11 cellular contexts compared by ENCODE assay signal in the genomic region with DNA sequence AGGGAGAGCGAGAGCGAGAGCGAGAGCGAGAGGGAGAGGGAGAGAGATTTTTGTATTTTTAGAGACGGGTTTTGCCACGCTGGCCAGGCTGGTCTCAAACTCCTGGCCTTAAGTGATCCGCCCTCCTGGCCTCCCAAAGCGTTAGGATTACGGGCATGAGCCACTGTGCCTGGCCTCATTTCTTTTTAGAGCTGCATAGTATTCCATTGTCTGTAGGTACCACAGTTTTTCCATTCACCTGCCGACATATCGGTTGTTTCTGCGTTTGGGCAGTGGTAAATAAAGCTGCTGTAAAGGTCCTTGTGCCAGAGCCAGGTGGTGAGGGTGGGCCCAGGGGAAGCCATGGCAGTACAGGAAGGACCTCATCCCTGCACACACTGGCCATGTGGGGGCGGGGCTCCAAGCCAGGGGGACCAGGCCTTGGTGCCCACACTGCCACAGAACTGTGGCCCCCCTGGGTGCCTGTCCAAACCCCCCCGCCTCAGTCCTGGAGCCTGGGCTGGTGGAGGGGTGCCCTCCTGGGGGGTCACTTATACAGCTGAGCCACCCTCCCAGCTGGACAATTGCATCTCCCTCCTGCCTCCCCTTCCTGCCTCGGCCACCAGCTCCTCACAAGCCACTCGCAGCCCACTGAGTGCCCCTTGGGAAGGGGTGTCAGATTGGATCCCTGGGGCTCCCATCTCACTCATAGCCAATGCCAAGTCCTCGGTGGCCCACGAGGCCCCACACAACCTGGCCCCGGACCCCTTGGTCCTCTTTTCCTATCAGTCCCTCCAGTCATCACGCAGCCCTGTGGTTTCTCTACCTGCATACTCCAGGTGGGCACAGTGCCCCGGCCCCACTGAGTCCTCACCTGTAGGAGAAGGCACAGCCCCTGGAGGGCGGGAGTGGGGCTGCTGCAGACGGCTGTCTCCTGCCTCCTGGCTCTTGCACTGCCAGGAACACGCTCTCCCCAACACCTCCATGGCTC. TPM values are rescaled to one million over a fixed set of nuclear protein-coding genes. Genes with fewer than 3 reads are reported as not detected.
DNase-seq lines count a peak whose midpoint lies in the region; ATAC-seq, FAIRE-seq and TF ChIP-seq lines count a peak whose summit lies in the region.
"Had no signal": no experiment of that assay in that cellular context is flagged by ENCODE, and none has a peak within 500 bp of the region (broad histone marks: within the 10 kb centered on the region; RNA-seq: fewer than 3 reads in every experiment).

No MANE protein-coding gene starts in this region.

- intact Hi-C loops in right cardiac atrium (cut with DNase I) (loop anchor here in 1 of 4 donors (5.0 kb wide), 1 partner anchor 35 kb away; a partner anchor contains a TSS), left ventricle myocardium superior (cut with micrococcal nuclease) (no loop called here), HepG2 (cut with micrococcal nuclease; ENCODE audit: unreplicated experiment) (loop anchor here (5.0 to 10.0 kb wide), 2 partner anchors 65 to 93 kb away; no protein-coding TSS in a partner anchor), upper lobe of right lung (cut with DNase I) (no loop called here)
- intact Hi-C loops in activated CD4-positive, alpha-beta memory T cell treated with anti-CD3 and anti-CD28 coated beads for 36 hours (cut with micrococcal nuclease): no loop called here

- ATAC-seq in right cardiac atrium: no peak
- ATAC-seq in left ventricle myocardium superior: no peak
- no peak for ATAC-seq in HepG2
- ATAC-seq in upper lobe of right lung: no peak
- no peak for ATAC-seq in GM18519 (IDR thresholded peaks at IDR 0.05; ENCODE audit: low FRiP score, unreplicated experiment)

- H3K4me3 ChIP-seq in right cardiac atrium (ENCODE audit: low read length): no peak overlapping the region
- H3K4me3 ChIP-seq in HepG2 (replicated peaks in 1 of 3; ENCODE audit: insufficient read depth in 1 of 3, low read depth in 2 of 3, low read length in 3 of 3): no peak overlapping the region
- no peak overlapping the region for H3K4me3 ChIP-seq in upper lobe of right lung

- BruUV-seq in HepG2 (replicated peaks; lab: Mats Ljungman, UMichigan): TSS peak; percentile 70

- no peaks in the 10 kb centered on the region for H4K20me1 ChIP-seq in HepG2 (ENCODE audit: insufficient read depth, low read length)

- FAIRE-seq in HepG2 (lab: Jason Lieb, UNC): no peak
- FAIRE-seq: TTC549 had no signal

- no peaks in the 10 kb centered on the region for H3K27me3 Mint-ChIP-seq in activated CD4-positive, alpha-beta memory T cell treated with anti-CD3 and anti-CD28 coated beads for 36 hours

- H3K36me3 ChIP-seq in HepG2 (replicated peaks in 1 of 2; ENCODE audit: control insufficient read depth in 1 of 2, insufficient read depth in 2 of 2, low read length in 2 of 2) (peaks cover 4 to 7% of the 10 kb centered on the region in 2 experiments), upper lobe of right lung (peaks cover 6% of the 10 kb centered on the region)

- no peak overlapping the region for H3K27ac ChIP-seq in right cardiac atrium (ENCODE audit: low read length)
- H3K27ac ChIP-seq in HepG2 (ENCODE audit: extremely low read length, insufficient read depth, low read length): no peak overlapping the region
- H3K27ac ChIP-seq in upper lobe of right lung: no peak overlapping the region

- in situ Hi-C loops in HepG2 (cut with HindIII; ENCODE audit: extremely low pct_ligation_motif_present, low pct_unique_long_range_greater_than_20kb): no loop called here

- CTCF ChIA-PET in activated CD4-positive, alpha-beta memory T cell treated with anti-CD3 and anti-CD28 coated beads for 36 hours (lab: Charles Lee): no interaction called here
- CTCF ChIA-PET in HepG2 (lab: Yijun Ruan, JAX; ENCODE audit: low intra/inter-chr PET ratio, low total read pairs): no interaction called here

- POLR2A ChIA-PET in activated CD4-positive, alpha-beta memory T cell treated with anti-CD3 and anti-CD28 coated beads for 36 hours (lab: Charles Lee): interaction anchor here (1.5 kb wide), 1 partner anchor 22 kb away, joined by 4 read pairs; a partner anchor contains a TSS
- POLR2A ChIA-PET in HepG2 (lab: Yijun Ruan, JAX): interaction anchor here (0.8 to 1.0 kb wide), 4 partner anchors 13 to 67 kb away, joined by 3 to 6 read pairs (median 5); no protein-coding TSS in a partner anchor

- TF ChIP-seq RAD21 in HepG2 (CRISPR knock-in tag; IDR thresholded peaks at IDR 0.05): no peak

- no peak for TF ChIP-seq POLR2A in HepG2 (IDR thresholded peaks at IDR 0.05; ENCODE audit: insufficient read depth in 1 of 2, low read depth in 2 of 2, low read length in 2 of 2)

- H3K27me3 ChIP-seq in right cardiac atrium (ENCODE audit: control insufficient read depth, insufficient read depth): no peaks in the 10 kb centered on the region
- no peaks in the 10 kb centered on the region for H3K27me3 ChIP-seq in HepG2 (ENCODE audit: control insufficient read depth in 1 of 2, insufficient read depth in 2 of 2, low read length in 2 of 2)
- H3K27me3 ChIP-seq in upper lobe of right lung: no peaks in the 10 kb centered on the region

- 80% methylated on average over 24 of the region's 24 CpGs for WGBS in right cardiac atrium
- WGBS in HepG2 (ENCODE audit: low lambda C conversion rate): 84% methylated on average over 23 of the region's 24 CpGs

- TF ChIP-seq EP300 in HepG2 (IDR thresholded peaks at IDR 0.05; ENCODE audit: low read depth in 2 of 2, low read length in 2 of 2) (no peak), HepG2 (CRISPR knock-in tag; IDR thresholded peaks at IDR 0.05; ENCODE audit: borderline replicate concordance) (no peak)

- peak overlapping the region; percentile 80 for H3K4me3 Mint-ChIP-seq in activated CD4-positive, alpha-beta memory T cell treated with anti-CD3 and anti-CD28 coated beads for 36 hours

- TF ChIP-seq CTCF in HepG2 (CRISPR knock-in tag; IDR thresholded peaks at IDR 0.05): no peak
- no peak for TF ChIP-seq CTCF in upper lobe of right lung (IDR thresholded peaks at IDR 0.05)

- peaks cover 16% of the 10 kb centered on the region for H3K79me2 ChIP-seq in HepG2 (ENCODE audit: insufficient read depth, low read length)

- peaks cover 20% of the 10 kb centered on the region for H3K4me1 Mint-ChIP-seq in activated CD4-positive, alpha-beta memory T cell treated with anti-CD3 and anti-CD28 coated beads for 36 hours (ENCODE audit: low read depth)

- no peak overlapping the region for H2AFZ ChIP-seq in HepG2 (ENCODE audit: low read length)

- H3K27ac Mint-ChIP-seq in activated CD4-positive, alpha-beta memory T cell treated with anti-CD3 and anti-CD28 coated beads for 36 hours: peak overlapping the region; percentile 23

- H3K4me2 ChIP-seq in HepG2 (ENCODE audit: low read depth, low read length): peak overlapping the region; percentile 76; the same call in 1 of the 2 replicates

- no peak overlapping the region for H3K9ac ChIP-seq in HepG2 (ENCODE audit: insufficient read depth, low read depth, low read length)

- H3K36me3 Mint-ChIP-seq in activated CD4-positive, alpha-beta memory T cell treated with anti-CD3 and anti-CD28 coated beads for 36 hours: peaks cover 14% of the 10 kb centered on the region

- H3K9me3 Mint-ChIP-seq in activated CD4-positive, alpha-beta memory T cell treated with anti-CD3 and anti-CD28 coated beads for 36 hours: no peaks in the 10 kb centered on the region

- H3K9me3 ChIP-seq in right cardiac atrium (ENCODE audit: control insufficient read depth, low read length): no peaks in the 10 kb centered on the region
- H3K9me3 ChIP-seq in HepG2 (ENCODE audit: low read length): no peaks in the 10 kb centered on the region
- H3K9me3 ChIP-seq in upper lobe of right lung: no peaks in the 10 kb centered on the region

- H3K4me1 ChIP-seq in right cardiac atrium (ENCODE audit: control insufficient read depth, insufficient read depth, low read length) (no peaks in the 10 kb centered on the region), HepG2 (ENCODE audit: insufficient read depth, low read length) (peaks cover 18% of the 10 kb centered on the region), upper lobe of right lung (peaks cover 9% of the 10 kb centered on the region)

- DNase-seq in right cardiac atrium: peak in 2 of 3 donors; percentile 66 to 71
- no peak for DNase-seq in left ventricle myocardium superior
- DNase-seq in activated CD4-positive, alpha-beta memory T cell treated with anti-CD3 and anti-CD28 coated beads for 36 hours: no peak
- DNase-seq in HepG2 (ENCODE audit: low spot score): no peak
- peak; percentile 64 for DNase-seq in upper lobe of right lung
- DNase-seq in NCI-H1436 (lab: John Stamatoyannopoulos, UW): no peak
- DNase-seq in EL: no peak
- DNase-seq: NCI-H1417 treated with DMSO at 0.1 percent for 48 hours; stimulated activated CD4-positive, alpha-beta T cell treated with anti-CD3 and anti-CD28 coated beads, Interleukin-2, amount 100 ng/mL, for 24 hours had no signal

RNA-seq across cellular contexts. Expression of a gene that starts 1.7 kb away (rescaled TPM):
- total RNA-seq in right cardiac atrium (10 to 100 TPM in 1 of 4 donors, 1 to 10 TPM in 3; 7.2 to 13.7 (median 7.9) TPM), left ventricle myocardium superior (5.6 TPM), HepG2 (2016; rRNA removed; fragmentation: Illumina TruSeq; extraction: Trizol) (23.5 and 24.7 TPM in 2 replicates), upper lobe of right lung (19.9 TPM)
- polyA plus RNA-seq in right cardiac atrium (7.2 TPM), HepG2 (2011; rRNA removed) (19.2 and 28.3 TPM in 2 replicates)
- 10 to 100 TPM; 48.6 to 53.9 TPM for total RNA-seq in activated CD4-positive, alpha-beta memory T cell treated with anti-CD3 and anti-CD28 coated beads for 36 hours
- 6.6 and 7.1 TPM in 2 replicates for total RNA-seq in HepG2 (2016; cell fraction: cytosol; rRNA removed; fragmentation: Illumina TruSeq; extraction: Trizol; ENCODE audit: low read depth)
- total RNA-seq in HepG2 (2016; cell fraction: insoluble cytoplasmic fraction; rRNA removed; fragmentation: Illumina TruSeq; extraction: Trizol): 21.9 and 25.6 TPM in 2 replicates
- total RNA-seq in HepG2 (2016; cell fraction: membrane; rRNA removed; fragmentation: Illumina TruSeq; extraction: Trizol): 11.7 and 15.8 TPM in 2 replicates
- 22.3 and 22.5 TPM in 2 replicates for total RNA-seq in HepG2 (2016; cell fraction: nucleus; rRNA removed; fragmentation: Illumina TruSeq; extraction: Trizol)
- polyA plus RNA-seq in HepG2 (2011; cell fraction: cytosol; rRNA removed): 18.9 and 22.1 TPM in 2 replicates
- 51.5 and 61.7 TPM in 2 replicates for polyA plus RNA-seq in HepG2 (2011; cell fraction: nucleus; rRNA removed)
- polyA plus RNA-seq in HepG2 (2012): 16.6 and 23.7 TPM in 2 replicates
- polyA plus RNA-seq in HepG2 (2016; cell fraction: cytosol; fragmentation: Illumina TruSeq; extraction: Trizol; ENCODE audit: low read depth): 6.6 and 8.0 TPM in 2 replicates
- polyA plus RNA-seq in HepG2 (2016; cell fraction: insoluble cytoplasmic fraction; fragmentation: Illumina TruSeq; extraction: Trizol; ENCODE audit: low read depth): 37.8 and 38.4 TPM in 2 replicates
- polyA plus RNA-seq in HepG2 (2016; cell fraction: membrane; fragmentation: Illumina TruSeq; extraction: Trizol; ENCODE audit: low read depth): 14.2 and 18.7 TPM in 2 replicates
- polyA plus RNA-seq in HepG2 (2016; cell fraction: nucleus; fragmentation: Illumina TruSeq; extraction: Trizol; ENCODE audit: insufficient read depth, low read depth): 70.5 and 72.7 TPM in 2 replicates
- polyA minus RNA-seq in HepG2 (2011; rRNA and poly(A)+ RNA removed; ENCODE audit: low replicate concordance): 26.1 and 71.1 TPM in 2 replicates
- polyA minus RNA-seq in HepG2 (2011; cell fraction: cytosol; rRNA and poly(A)+ RNA removed): 10.4 and 12.3 TPM in 2 replicates
- polyA minus RNA-seq in HepG2 (2011; cell fraction: nucleus; rRNA and poly(A)+ RNA removed): 31.2 and 34.2 TPM in 2 replicates

RNA-seq across cellular contexts. Expression of a gene that starts 22.3 kb away (rescaled TPM):
- total RNA-seq in right cardiac atrium: 10 to 100 TPM; 15.5 to 21.6 (median 18.1) TPM
- 10.1 TPM for polyA plus RNA-seq in right cardiac atrium
- 14.8 TPM for total RNA-seq in left ventricle myocardium superior
- total RNA-seq in activated CD4-positive, alpha-beta memory T cell treated with anti-CD3 and anti-CD28 coated beads for 36 hours: 10 to 100 TPM; 39.9 to 45.5 TPM
- 5.0 and 8.4 TPM in 2 replicates for total RNA-seq in HepG2 (2016; rRNA removed; fragmentation: Illumina TruSeq; extraction: Trizol)
- 4.7 TPM in 2 replicates for total RNA-seq in HepG2 (2016; cell fraction: cytosol; rRNA removed; fragmentation: Illumina TruSeq; extraction: Trizol; ENCODE audit: low read depth)
- 3.7 and 7.0 TPM in 2 replicates for total RNA-seq in HepG2 (2016; cell fraction: insoluble cytoplasmic fraction; rRNA removed; fragmentation: Illumina TruSeq; extraction: Trizol)
- 6.0 and 6.1 TPM in 2 replicates for total RNA-seq in HepG2 (2016; cell fraction: membrane; rRNA removed; fragmentation: Illumina TruSeq; extraction: Trizol)
- total RNA-seq in HepG2 (2016; cell fraction: nucleus; rRNA removed; fragmentation: Illumina TruSeq; extraction: Trizol): 13.3 and 16.0 TPM in 2 replicates
- 4.2 and 4.9 TPM in 2 replicates for polyA plus RNA-seq in HepG2 (2011; rRNA removed)
- polyA plus RNA-seq in HepG2 (2011; cell fraction: cytosol; rRNA removed): 2.4 and 3.4 TPM in 2 replicates
- polyA plus RNA-seq in HepG2 (2011; cell fraction: nucleus; rRNA removed): 23.5 and 23.6 TPM in 2 replicates
- polyA plus RNA-seq in HepG2 (2012): 16.1 and 16.9 TPM in 2 replicates
- 1.1 TPM in 2 replicates for polyA plus RNA-seq in HepG2 (2016; cell fraction: cytosol; fragmentation: Illumina TruSeq; extraction: Trizol; ENCODE audit: low read depth)
- polyA plus RNA-seq in HepG2 (2016; cell fraction: insoluble cytoplasmic fraction; fragmentation: Illumina TruSeq; extraction: Trizol; ENCODE audit: low read depth): 11.0 and 15.9 TPM in 2 replicates
- polyA plus RNA-seq in HepG2 (2016; cell fraction: membrane; fragmentation: Illumina TruSeq; extraction: Trizol; ENCODE audit: low read depth): 2.6 and 2.7 TPM in 2 replicates
- polyA plus RNA-seq in HepG2 (2016; cell fraction: nucleus; fragmentation: Illumina TruSeq; extraction: Trizol; ENCODE audit: insufficient read depth, low read depth): 43.2 and 47.1 TPM in 2 replicates
- polyA minus RNA-seq in HepG2 (2011; rRNA and poly(A)+ RNA removed; ENCODE audit: low replicate concordance): 7.5 and 11.1 TPM in 2 replicates
- polyA minus RNA-seq in HepG2 (2011; cell fraction: cytosol; rRNA and poly(A)+ RNA removed): 7.5 and 8.3 TPM in 2 replicates
- 16.2 and 18.8 TPM in 2 replicates for polyA minus RNA-seq in HepG2 (2011; cell fraction: nucleus; rRNA and poly(A)+ RNA removed)
- 41.4 TPM for total RNA-seq in upper lobe of right lung

RNA-seq across cellular contexts. Expression of a gene that starts 33.0 kb away (rescaled TPM):
- total RNA-seq in right cardiac atrium: 10 to 100 TPM; 33.4 to 51.3 (median 48.0) TPM
- polyA plus RNA-seq in right cardiac atrium: 29.4 TPM
- total RNA-seq in left ventricle myocardium superior: 64.0 TPM
- total RNA-seq in activated CD4-positive, alpha-beta memory T cell treated with anti-CD3 and anti-CD28 coated beads for 36 hours: 10 to 100 TPM; 13.8 to 17.8 TPM
- total RNA-seq in HepG2 (2016; rRNA removed; fragmentation: Illumina TruSeq; extraction: Trizol): 1.7 and 2.8 TPM in 2 replicates
- total RNA-seq in HepG2 (2016; cell fraction: cytosol; rRNA removed; fragmentation: Illumina TruSeq; extraction: Trizol; ENCODE audit: low read depth): 1.9 and 2.4 TPM in 2 replicates
- total RNA-seq in HepG2 (2016; cell fraction: insoluble cytoplasmic fraction; rRNA removed; fragmentation: Illumina TruSeq; extraction: Trizol): 1.6 and 3.3 TPM in 2 replicates
- total RNA-seq in HepG2 (2016; cell fraction: membrane; rRNA removed; fragmentation: Illumina TruSeq; extraction: Trizol): 1.7 and 2.8 TPM in 2 replicates
- total RNA-seq in HepG2 (2016; cell fraction: nucleus; rRNA removed; fragmentation: Illumina TruSeq; extraction: Trizol): 4.9 and 6.0 TPM in 2 replicates
- polyA plus RNA-seq in HepG2 (2011; rRNA removed): 10.1 and 13.9 TPM in 2 replicates
- polyA plus RNA-seq in HepG2 (2011; cell fraction: cytosol; rRNA removed): 2.2 and 3.2 TPM in 2 replicates
- 132 and 157 TPM in 2 replicates for polyA plus RNA-seq in HepG2 (2011; cell fraction: nucleus; rRNA removed)
- 16.0 and 35.4 TPM in 2 replicates for polyA plus RNA-seq in HepG2 (2012)
- 0.21 and 0.24 TPM in 2 replicates for polyA plus RNA-seq in HepG2 (2016; cell fraction: cytosol; fragmentation: Illumina TruSeq; extraction: Trizol; ENCODE audit: low read depth)
- polyA plus RNA-seq in HepG2 (2016; cell fraction: insoluble cytoplasmic fraction; fragmentation: Illumina TruSeq; extraction: Trizol; ENCODE audit: low read depth): 3.6 and 5.0 TPM in 2 replicates
- 0.60 and 0.72 TPM in 2 replicates for polyA plus RNA-seq in HepG2 (2016; cell fraction: membrane; fragmentation: Illumina TruSeq; extraction: Trizol; ENCODE audit: low read depth)
- 27.6 and 31.1 TPM in 2 replicates for polyA plus RNA-seq in HepG2 (2016; cell fraction: nucleus; fragmentation: Illumina TruSeq; extraction: Trizol; ENCODE audit: insufficient read depth, low read depth)
- polyA minus RNA-seq in HepG2 (2011; rRNA and poly(A)+ RNA removed; ENCODE audit: low replicate concordance): 11.3 and 13.5 TPM in 2 replicates
- polyA minus RNA-seq in HepG2 (2011; cell fraction: cytosol; rRNA and poly(A)+ RNA removed): 7.8 and 10.2 TPM in 2 replicates
- 15.5 and 17.8 TPM in 2 replicates for polyA minus RNA-seq in HepG2 (2011; cell fraction: nucleus; rRNA and poly(A)+ RNA removed)
- total RNA-seq in upper lobe of right lung: 32.4 TPM

Comparison
In these comparisons a context has a peak if more than half of its experiments do, and no peak if none do; other contexts are left out.
1. DNase-seq: peak in right cardiac atrium (2 of 3) and upper lobe of right lung (single experiment); none in left ventricle myocardium superior (single experiment), activated CD4-positive, alpha-beta memory T cell treated with anti-CD3 and anti-CD28 coated beads for 36 hours (single experiment), HepG2 (single experiment), NCI-H1436 (single experiment) and EL (single experiment).